Comparison of ENCODE assay signal across 14 cellular contexts in genomic region chr14:34912966-34913365, GRCh38. TPM values are rescaled to one million over a fixed set of nuclear protein-coding genes. Genes with fewer than 3 reads are reported as not detected.
A peak's percentile ranks its signal among the peaks of the same experiment; 100 is the strongest.
DNase-seq lines count a peak whose midpoint lies in the region; ATAC-seq, FAIRE-seq and TF ChIP-seq lines count a peak whose summit lies in the region.
"Had no signal": no experiment of that assay in that cellular context is flagged by ENCODE, and none has a peak within 500 bp of the region (broad histone marks: within the 10 kb centered on the region; RNA-seq: fewer than 3 reads in every experiment).

No MANE protein-coding gene starts in this region.

- TF ChIP-seq POLR2A in K562 (conservative IDR thresholded peaks at IDR 0.05) = no peak

- H3K9me2 ChIP-seq in DOHH2 (replicated peaks; ENCODE audit: control insufficient read depth, low read length) (no peaks in the 10 kb centered on the region), OCI-LY1 (ENCODE audit: low read depth, low read length) (no peaks in the 10 kb centered on the region)

- H3K9me3 ChIP-seq in DOHH2 (ENCODE audit: control insufficient read depth, insufficient read depth, low read length) (no peaks in the 10 kb centered on the region), OCI-LY1 (ENCODE audit: low read length) (no peaks in the 10 kb centered on the region), K562 (replicated peaks; ENCODE audit: control insufficient read depth, insufficient read depth, low read depth, low read length) (no peaks in the 10 kb centered on the region)
- H3K9me3 ChIP-seq: Caco-2 had no signal

- H3K4me2 ChIP-seq in DOHH2 (ENCODE audit: low read length) (peak overlapping the region; percentile 43), OCI-LY1 (ENCODE audit: low read length) (peak overlapping the region; percentile 36; the same call in 1 of the 2 replicates), K562 (ENCODE audit: insufficient read depth, low read length) (no peak overlapping the region)

- no peak overlapping the region for H3K27ac ChIP-seq in DOHH2 (ENCODE audit: low read depth, low read length)
- H3K27ac ChIP-seq in OCI-LY1 (ENCODE audit: low read depth, low read length, poor library complexity, severe bottlenecking) = no peak overlapping the region
- no peak overlapping the region for H3K27ac ChIP-seq in K562 (ENCODE audit: extremely low read depth, low read depth, low read length)
- H3K27ac ChIP-seq: C4-2B had no signal

- H2AFZ ChIP-seq in OCI-LY1 (ENCODE audit: low read length) = peak overlapping the region; percentile 45; the same call in 1 of the 2 replicates
- H2AFZ ChIP-seq in K562 (ENCODE audit: low read depth, low read length) = peak overlapping the region; percentile 51; the same call in 1 of the 2 replicates

- H3K79me2 ChIP-seq in DOHH2 (ENCODE audit: control insufficient read depth, low read length) = no peaks in the 10 kb centered on the region
- no peaks in the 10 kb centered on the region for H3K79me2 ChIP-seq in OCI-LY1 (ENCODE audit: insufficient read depth, low read length)
- H3K79me2 ChIP-seq in K562 (ENCODE audit: control insufficient read depth, insufficient read depth, low read length) = no peaks in the 10 kb centered on the region

- no peak overlapping the region for H3K9ac ChIP-seq in OCI-LY1 (ENCODE audit: low read length)
- no peak overlapping the region for H3K9ac ChIP-seq in K562 (ENCODE audit: insufficient read depth in 1 of 2, low read depth in 2 of 2, low read length in 2 of 2)

- FAIRE-seq in K562 (lab: Jason Lieb, UNC) = no peak
- FAIRE-seq: D721Med, HepG2 had no signal

- no TSS peak for BruUV-seq in K562 (replicated peaks; lab: Mats Ljungman, UMichigan)

- H3K27me3 ChIP-seq in DOHH2 (ENCODE audit: control insufficient read depth, low read length) (no peaks in the 10 kb centered on the region), OCI-LY1 (ENCODE audit: insufficient read depth, low read length) (no peaks in the 10 kb centered on the region), K562 (ENCODE audit: control insufficient read depth in 2 of 2, insufficient read depth in 2 of 2, low read length in 2 of 2) (no peaks in the 10 kb centered on the region)

- in situ Hi-C loops in K562 (cut with MboI) = no loop called here

- H3K9me1 ChIP-seq in K562 (ENCODE audit: control insufficient read depth, insufficient read depth, low read length) = no peaks in the 10 kb centered on the region

- H3K4me3 ChIP-seq in DOHH2 (ENCODE audit: low read length) (no peak overlapping the region), OCI-LY1 (ENCODE audit: low read depth, low read length, poor library complexity, severe bottlenecking) (no peak overlapping the region), K562 (no peak overlapping the region)

- ATAC-seq in K562 (no peak), HG02970 (IDR thresholded peaks at IDR 0.05; ENCODE audit: low FRiP score, unreplicated experiment) (no peak)

- intact Hi-C loops in K562 (cut with micrococcal nuclease) = no loop called here

- WGBS in K562 (ENCODE audit: insufficient coverage, low coverage, missing lambda C conversion rate) = 25% methylated on average over 8 of the region's 8 CpGs

- H3F3A ChIP-seq in DOHH2 (ENCODE audit: control insufficient read depth, insufficient read depth) (no peaks in the 10 kb centered on the region), OCI-LY1 (ENCODE audit: insufficient read depth, low read length) (no peaks in the 10 kb centered on the region; the same call in 1 of the 2 replicates)

- no peak for TF ChIP-seq EP300 in K562 (IDR thresholded peaks at IDR 0.05; ENCODE audit: low read length)

- no peaks in the 10 kb centered on the region for H4K20me1 ChIP-seq in DOHH2 (ENCODE audit: control insufficient read depth, insufficient read depth, low read depth, low read length)
- no peaks in the 10 kb centered on the region for H4K20me1 ChIP-seq in OCI-LY1 (ENCODE audit: insufficient read depth, low read length)
- no peaks in the 10 kb centered on the region for H4K20me1 ChIP-seq in K562 (replicated peaks; ENCODE audit: control insufficient read depth, insufficient read depth, low read length)

- CTCF ChIA-PET in K562 (lab: Yijun Ruan, JAX; ENCODE audit: low intra/inter-chr PET ratio) = no interaction called here

- H3K4me1 ChIP-seq in DOHH2 (ENCODE audit: control insufficient read depth, low read length) = peaks cover 19% of the 10 kb centered on the region
- peaks cover 25% of the 10 kb centered on the region for H3K4me1 ChIP-seq in OCI-LY1 (ENCODE audit: insufficient read depth, low read length, severe bottlenecking)
- peaks cover 0 to 8% of the 10 kb centered on the region in 2 experiments; a peak in 3 of 5 replicates for H3K4me1 ChIP-seq in K562 (replicated peaks in 1 of 2; ENCODE audit: control insufficient read depth in 2 of 2, insufficient read depth in 2 of 2, low read length in 2 of 2)
- H3K4me1 ChIP-seq: Caco-2 had no signal

- H3K36me3 ChIP-seq in DOHH2 (ENCODE audit: control insufficient read depth, low read length) (no peaks in the 10 kb centered on the region), OCI-LY1 (ENCODE audit: insufficient read depth, low read length) (no peaks in the 10 kb centered on the region), K562 (ENCODE audit: control insufficient read depth, insufficient read depth, low read length) (no peaks in the 10 kb centered on the region)

- TF ChIP-seq RAD21 in K562 (CRISPR knock-in tag; conservative IDR thresholded peaks at IDR 0.05 in 1 of 2, IDR thresholded peaks at IDR 0.05 in 1 of 2) = no peak

- TF ChIP-seq CTCF in DOHH2 (IDR thresholded peaks at IDR 0.05; ENCODE audit: low read depth, low read length, poor library complexity, severe bottlenecking) (no peak), OCI-LY1 (IDR thresholded peaks at IDR 0.05; ENCODE audit: low read length) (no peak), K562 (IDR thresholded peaks at IDR 0.05 in 2 of 3, conservative IDR thresholded peaks at IDR 0.05 in 1 of 3; ENCODE audit: insufficient read depth in 2 of 3, low read depth in 1 of 3, low read length in 3 of 3) (no peak)

- POLR2A ChIA-PET in K562 (lab: Yijun Ruan, JAX) = no interaction called here

- DNase-seq in K562 (ENCODE audit: extremely low read depth in 1 of 4, low spot score in 3 of 4) = no peak
- no peak for DNase-seq in NAMALWA (ENCODE audit: low spot score)
- DNase-seq in Kasumi-1 (lab: John Stamatoyannopoulos, UW) = no peak
- DNase-seq: Caco-2; CD4-positive, alpha-beta T cell; GDM1; HCEC 1CT; KG1 had no signal

TF ChIP-seq in K562, 482 proteins besides CTCF, POLR2A, EP300 and RAD21:
- TF ChIP-seq FOXK1 (CRISPR knock-in tag; IDR thresholded peaks at IDR 0.05; ENCODE audit: borderline replicate concordance) = no peak
- no peak for TF ChIP-seq TARDBP (IDR thresholded peaks at IDR 0.05)
- no peak for TF ChIP-seq SP1 (CRISPR knock-in tag; IDR thresholded peaks at IDR 0.05)
- no peak for TF ChIP-seq TGIF2 (CRISPR knock-in tag; IDR thresholded peaks at IDR 0.05)
- no peak for TF ChIP-seq ZNF124 (CRISPR knock-in tag; IDR thresholded peaks at IDR 0.05)
- TF ChIP-seq NFE2 (IDR thresholded peaks at IDR 0.05; ENCODE audit: low read depth) = no peak
- no peak for TF ChIP-seq ZSCAN32 (CRISPR knock-in tag; IDR thresholded peaks at IDR 0.05)
- no peak for TF ChIP-seq NONO (IDR thresholded peaks at IDR 0.05; ENCODE audit: low read depth in 2 of 2, low read length in 1 of 2)

RNA-seq across cellular contexts. Expression of gene BAZ1A, which starts 37.8 kb away (rescaled TPM):
- 25.3 and 90.1 TPM in 2 replicates for total RNA-seq in K562 (2011; cell fraction: chromatin; rRNA removed; ENCODE audit: low replicate concordance)
- total RNA-seq in K562 (2011; cell fraction: nucleolus; rRNA removed) = 11.5 and 18.0 TPM in 2 replicates
- total RNA-seq in K562 (2011; cell fraction: nucleoplasm; rRNA removed) = 31.5 and 39.1 TPM in 2 replicates
- total RNA-seq in K562 (2014; rRNA removed) (39.1 and 41.3 TPM in 2 replicates), K562 (2014; rRNA removed; fragmentation: Illumina TruSeq; extraction: Trizol) (64.4 and 77.5 TPM in 2 replicates), K562 (2015; rRNA removed; fragmentation: Illumina TruSeq; extraction: Trizol) (59.9 and 71.2 TPM in 2 replicates), K562 (2021) (31.0 and 36.0 TPM in 2 replicates)
- polyA plus RNA-seq in K562 (2011; rRNA removed) (31.2 and 43.8 TPM in 2 replicates), K562 (2014; fragmentation: Illumina TruSeq; extraction: Trizol) (42.3 and 51.5 TPM in 2 replicates), K562 (2014; fragmentation: Nextera tagmentation; extraction: Ambion mirVana) (10 to 100 TPM; 22.0 to 23.6 TPM), K562 (2014; rRNA removed) (31.0 and 37.9 TPM in 2 replicates)
- 7.2 and 10.8 TPM in 2 replicates for polyA plus RNA-seq in K562 (2011; cell fraction: cytosol; rRNA removed)
- polyA plus RNA-seq in K562 (2011; cell fraction: nucleus; rRNA removed) = 14.1 and 17.0 TPM in 2 replicates
- 17.6 and 27.0 TPM in 2 replicates for polyA plus RNA-seq in K562 (2012)
- polyA minus RNA-seq in K562 (2011; rRNA and poly(A)+ RNA removed) = 54.2 and 72.7 TPM in 2 replicates
- polyA minus RNA-seq in K562 (2011; cell fraction: cytosol; rRNA and poly(A)+ RNA removed) = 20.6 and 32.6 TPM in 2 replicates
- polyA minus RNA-seq in K562 (2011; cell fraction: nucleus; rRNA and poly(A)+ RNA removed) = 14.7 and 20.2 TPM in 2 replicates
